In the genomic region with DNA sequence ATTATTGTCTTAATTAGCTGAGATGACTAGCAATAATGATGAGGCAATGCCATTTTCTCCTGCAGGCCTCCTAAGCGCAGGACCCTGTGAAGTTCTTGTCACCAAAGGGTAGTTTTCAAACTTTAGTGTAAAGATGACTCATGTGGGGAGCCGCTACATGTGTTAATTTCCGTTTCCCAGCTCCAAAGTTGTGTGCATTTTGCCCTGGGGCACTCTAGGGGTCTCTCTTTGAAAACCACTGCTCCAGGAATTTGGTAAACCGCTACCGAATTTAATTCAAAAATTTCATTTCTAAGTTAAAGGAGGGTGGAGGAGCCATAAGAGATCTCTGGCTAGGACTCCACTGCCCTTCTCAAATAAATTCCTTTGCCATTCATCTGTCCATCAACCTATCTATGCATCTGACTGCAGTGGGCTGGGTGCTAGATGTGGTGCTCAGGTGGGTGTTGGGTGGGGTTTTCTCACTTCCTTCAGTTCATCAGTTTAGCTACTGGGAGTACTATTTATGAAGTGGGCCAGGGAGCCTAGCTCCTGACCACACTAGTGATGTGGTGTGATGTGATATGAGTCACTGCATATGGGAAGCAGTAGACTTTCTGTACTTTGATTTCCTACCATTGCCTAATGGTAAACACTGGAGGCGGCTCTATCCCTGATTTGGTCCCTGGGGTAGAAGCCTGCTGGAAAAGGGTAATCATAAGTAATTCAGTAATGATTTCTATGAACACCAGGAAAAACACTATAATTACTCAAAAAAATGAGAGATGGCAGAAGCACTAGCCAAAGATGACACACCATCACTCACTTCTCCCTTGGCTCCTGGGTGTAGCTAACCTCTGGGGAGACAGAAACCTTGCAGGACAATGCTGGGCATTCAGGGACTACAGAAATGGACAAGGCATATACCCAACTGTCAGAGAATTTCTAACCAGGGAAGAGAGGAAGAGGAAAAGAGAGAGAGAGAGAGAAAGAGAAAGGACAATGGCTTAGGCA, we compare ENCODE assay signal across 8 cellular contexts. TPM values are rescaled to one million over a fixed set of nuclear protein-coding genes. Genes with fewer than 3 reads are reported as not detected.
DNase-seq lines count a peak whose midpoint lies in the region; ATAC-seq and TF ChIP-seq lines count a peak whose summit lies in the region.

No MANE protein-coding gene starts in this region.

- peak; percentile 25 for DNase-seq in stimulated activated CD4-positive, alpha-beta T cell treated with anti-CD3 and anti-CD28 coated beads, Interleukin-15, amount 100 ng/mL, for 24 hours
- no peak for DNase-seq in stimulated activated CD4-positive, alpha-beta T cell treated with anti-CD3 and anti-CD28 coated beads, Interleukin-4, amount 100 ng/mL, for 1 hour
- DNase-seq in nephron progenitor cell = no peak
- no peak for DNase-seq in Right ventricle myocardium superior
- DNase-seq in activated CD8-positive, alpha-beta memory T cell treated with anti-CD3 and anti-CD28 coated beads, Interleukin-2, amount 50 U/mL, for 4 hours = no peak
- DNase-seq in NCI-H82 (lab: John Stamatoyannopoulos, UW) = no peak

- no peak overlapping the region for H3K27ac Mint-ChIP-seq in activated T-helper 17 cell treated with anti-CD3 and anti-CD28 coated beads, Interleukin-2, amount 50 U/mL, for 72 hours
- no peak overlapping the region for H3K27ac Mint-ChIP-seq in nephron progenitor cell

- H3K27me3 Mint-ChIP-seq in activated T-helper 17 cell treated with anti-CD3 and anti-CD28 coated beads, Interleukin-2, amount 50 U/mL, for 72 hours = peaks cover 27% of the 10 kb centered on the region
- H3K27me3 Mint-ChIP-seq in nephron progenitor cell (ENCODE audit: low read depth, poor library complexity) = peaks cover 9% of the 10 kb centered on the region

- H3K9me3 Mint-ChIP-seq in activated T-helper 17 cell treated with anti-CD3 and anti-CD28 coated beads, Interleukin-2, amount 50 U/mL, for 72 hours = no peaks in the 10 kb centered on the region
- H3K9me3 Mint-ChIP-seq in nephron progenitor cell = no peaks in the 10 kb centered on the region

- H3K36me3 Mint-ChIP-seq in activated T-helper 17 cell treated with anti-CD3 and anti-CD28 coated beads, Interleukin-2, amount 50 U/mL, for 72 hours (ENCODE audit: low read depth) = peaks cover 6% of the 10 kb centered on the region
- peaks cover 12% of the 10 kb centered on the region for H3K36me3 Mint-ChIP-seq in nephron progenitor cell (ENCODE audit: low read depth)

- H3K4me3 Mint-ChIP-seq in activated T-helper 17 cell treated with anti-CD3 and anti-CD28 coated beads, Interleukin-2, amount 50 U/mL, for 72 hours = peak overlapping the region; percentile 70
- peak overlapping the region; percentile 95 for H3K4me3 Mint-ChIP-seq in nephron progenitor cell

- intact Hi-C loops in Right ventricle myocardium superior (cut with DNase I) = no loop called here

- no peak for TF ChIP-seq CTCF in nephron progenitor cell (IDR thresholded peaks at IDR 0.05)

- H3K4me1 Mint-ChIP-seq in activated T-helper 17 cell treated with anti-CD3 and anti-CD28 coated beads, Interleukin-2, amount 50 U/mL, for 72 hours = peaks cover 21% of the 10 kb centered on the region
- H3K4me1 Mint-ChIP-seq in nephron progenitor cell = peaks cover 33% of the 10 kb centered on the region

- ATAC-seq in HG03439 (IDR thresholded peaks at IDR 0.05; ENCODE audit: unreplicated experiment) = peak; percentile 26
- ATAC-seq in activated T-helper 17 cell treated with anti-CD3 and anti-CD28 coated beads, Interleukin-2, amount 50 U/mL, for 72 hours (replicated peaks) = peak; percentile 43
- ATAC-seq in Right ventricle myocardium superior (ENCODE audit: poor library complexity) = no peak

RNA-seq across cellular contexts. Expression of a gene that starts 4.0 kb away (rescaled TPM):
- total RNA-seq in activated T-helper 17 cell treated with anti-CD3 and anti-CD28 coated beads, Interleukin-2, amount 50 U/mL, for 72 hours = 1 to 10 TPM; 3.2 to 4.9 TPM
- 6.6 TPM for total RNA-seq in Right ventricle myocardium superior
